28 cellular contexts compared by ENCODE assay signal in genomic region chr5:170366276-170366675, GRCh38. TPM values are rescaled to one million over a fixed set of nuclear protein-coding genes. Genes with fewer than 3 reads are reported as not detected.
"Had no signal": no experiment of that assay in that cellular context is flagged by ENCODE, and none has a peak within 500 bp of the region (broad histone marks: within the 10 kb centered on the region; RNA-seq: fewer than 3 reads in every experiment).

No MANE protein-coding gene starts in this region.

- H2AFZ ChIP-seq: parathyroid adenoma had no signal

- H3K4me1 ChIP-seq: parathyroid adenoma had no signal

- H3K36me3 ChIP-seq: left lung, lower lobe of right lung, neutrophil, right atrium auricular region, suprapubic skin, thoracic aorta, tibial artery, upper lobe of right lung had no signal

- ATAC-seq: left colon; left lung; lower lobe of right lung; naive thymus-derived CD8-positive, alpha-beta T cell; sciatic nerve; upper lobe of right lung had no signal

- DNase-seq: hypothalamus; immature natural killer cell; kidney; left colon; left lung; lower lobe of right lung; mammary epithelial cell; mesenchymal stem cell; naive thymus-derived CD8-positive, alpha-beta T cell; occipital lobe; stimulated activated CD4-positive, alpha-beta T cell treated with anti-CD3 and anti-CD28 coated beads, Interleukin-12 subunit alpha, Interleukin-12 subunit beta, amount 100 ng/mL, for 4 hours; stimulated activated CD4-positive, alpha-beta T cell treated with anti-CD3 and anti-CD28 coated beads, Interleukin-15, amount 100 ng/mL, for 24 hours; stimulated activated CD4-positive, alpha-beta T cell treated with anti-CD3 and anti-CD28 coated beads, Interleukin-2, amount 100 ng/mL, for 24 hours; stimulated activated CD4-positive, alpha-beta T cell treated with anti-CD3 and anti-CD28 coated beads, Interleukin-4, amount 100 ng/mL, for 1 hour; stimulated activated naive CD4-positive, alpha-beta T cell; tibial artery; trophoblast cell; upper lobe of right lung had no signal

- H3K27ac ChIP-seq: left lung, lower lobe of right lung, neutrophil, parathyroid adenoma, right atrium auricular region, skin epidermis, suprapubic skin, thoracic aorta, tibial artery, upper lobe of right lung had no signal

- H3K27me3 ChIP-seq: left lung, neutrophil, right atrium auricular region, suprapubic skin, tibial artery, upper lobe of right lung had no signal

- H3K9ac ChIP-seq: parathyroid adenoma had no signal

- H3K4me3 ChIP-seq: left lung, lower lobe of right lung, right atrium auricular region, skin epidermis, suprapubic skin, thoracic aorta, tibial artery, upper lobe of right lung had no signal

- H3K9me3 ChIP-seq: left lung, lower lobe of right lung, neutrophil, right atrium auricular region, suprapubic skin, thoracic aorta, tibial artery, upper lobe of right lung had no signal

RNA-seq across cellular contexts. Expression of gene KCNMB1, which starts 22.9 kb away (rescaled TPM):
- total RNA-seq: naive thymus-derived CD8-positive, alpha-beta T cell; neural crest cell; progenitor cell of endocrine pancreas; renal cortical epithelial cell had no signal
- polyA plus RNA-seq: mammary epithelial cell had no signal
